26 cellular contexts compared by ENCODE assay signal in genomic region chr5:76230711-76231285, GRCh38.
"Had no signal": no experiment of that assay in that cellular context is flagged by ENCODE, and none has a peak within 500 bp of the region (broad histone marks: within the 10 kb centered on the region; RNA-seq: fewer than 3 reads in every experiment).

No MANE protein-coding gene starts in this region.

- H3K4me2 ChIP-seq: neural progenitor cell had no signal

- H3K4me3 ChIP-seq: heart left ventricle, left lung, lower lobe of right lung, neural progenitor cell, sigmoid colon, spleen, tibial nerve, uterus had no signal

- ATAC-seq: heart left ventricle; left lung; lower lobe of right lung; natural killer cell; right cardiac atrium; stimulated activated memory B cell treated with anti-CD40 and anti-IgM and Interleukin-4, amounts not matched to agents 10 μg/mL and 1 μg/mL and 100 μg/mL, for 72 hours; stimulated activated naive CD8-positive, alpha-beta T cell treated with anti-CD3 and anti-CD28 coated beads, Interleukin-15, amount 100 ng/mL, for 72 hours had no signal

- H3K4me1 Mint-ChIP-seq: natural killer cell; stimulated activated memory B cell treated with anti-CD40 and anti-IgM and Interleukin-4, amounts not matched to agents 10 μg/mL and 1 μg/mL and 100 μg/mL, for 72 hours; stimulated activated naive CD8-positive, alpha-beta T cell treated with anti-CD3 and anti-CD28 coated beads, Interleukin-15, amount 100 ng/mL, for 72 hours had no signal

- DNase-seq: heart left ventricle; islet precursor cell; left lung; lower lobe of right lung; mammary epithelial cell; mesenchymal stem cell; natural killer cell; nephron progenitor cell; occipital lobe; retina; right cardiac atrium; sigmoid colon; small intestine; spleen; stimulated activated CD4-positive, alpha-beta T cell treated with anti-CD3 and anti-CD28 coated beads, Interleukin-4, amount 100 ng/mL, for 24 hours; stimulated activated naive CD4-positive, alpha-beta T cell treated with Interleukin-2 at 50 U/mL for 16 hours; stimulated activated naive CD8-positive, alpha-beta T cell treated with anti-CD3 and anti-CD28 coated beads, Interleukin-15, amount 100 ng/mL, for 72 hours; substantia nigra; uterus had no signal

- H3K36me3 ChIP-seq: heart left ventricle, left lung, lower lobe of right lung, neural progenitor cell, neutrophil, sigmoid colon, spleen, tibial nerve, uterus had no signal

- H3K27ac Mint-ChIP-seq: natural killer cell; nephron progenitor cell; neural progenitor cell; progenitor cell of endocrine pancreas; stimulated activated memory B cell treated with anti-CD40 and anti-IgM and Interleukin-4, amounts not matched to agents 10 μg/mL and 1 μg/mL and 100 μg/mL, for 72 hours; stimulated activated naive CD8-positive, alpha-beta T cell treated with anti-CD3 and anti-CD28 coated beads, Interleukin-15, amount 100 ng/mL, for 72 hours; type B pancreatic cell had no signal

- H3K9ac ChIP-seq: neural progenitor cell, parathyroid adenoma had no signal

- H3K27ac ChIP-seq: heart left ventricle, left lung, lower lobe of right lung, neural progenitor cell, neutrophil, parathyroid adenoma, sigmoid colon, spleen, tibial nerve, uterus had no signal

- H2AFZ ChIP-seq: neural progenitor cell, parathyroid adenoma had no signal

- H3K9me3 ChIP-seq: heart left ventricle, left lung, lower lobe of right lung, neutrophil, sigmoid colon, spleen, tibial nerve, uterus had no signal

- FAIRE-seq: small intestine had no signal

- H3K36me3 Mint-ChIP-seq: natural killer cell; stimulated activated memory B cell treated with anti-CD40 and anti-IgM and Interleukin-4, amounts not matched to agents 10 μg/mL and 1 μg/mL and 100 μg/mL, for 72 hours had no signal

- H3K27me3 Mint-ChIP-seq: stimulated activated memory B cell treated with anti-CD40 and anti-IgM and Interleukin-4, amounts not matched to agents 10 μg/mL and 1 μg/mL and 100 μg/mL, for 72 hours; stimulated activated naive CD8-positive, alpha-beta T cell treated with anti-CD3 and anti-CD28 coated beads, Interleukin-15, amount 100 ng/mL, for 72 hours had no signal

- H3K4me1 ChIP-seq: heart left ventricle, left lung, lower lobe of right lung, parathyroid adenoma, sigmoid colon, spleen, tibial nerve, uterus had no signal

- H3K4me3 Mint-ChIP-seq: natural killer cell; nephron progenitor cell; neural progenitor cell; stimulated activated memory B cell treated with anti-CD40 and anti-IgM and Interleukin-4, amounts not matched to agents 10 μg/mL and 1 μg/mL and 100 μg/mL, for 72 hours; stimulated activated naive CD8-positive, alpha-beta T cell treated with anti-CD3 and anti-CD28 coated beads, Interleukin-15, amount 100 ng/mL, for 72 hours; type B pancreatic cell had no signal

- H3K79me2 ChIP-seq: parathyroid adenoma had no signal

- H3K27me3 ChIP-seq: left lung, neural progenitor cell, neutrophil, sigmoid colon, spleen, tibial nerve, uterus had no signal

- H3K9me3 Mint-ChIP-seq: natural killer cell; nephron progenitor cell; neural progenitor cell; stimulated activated memory B cell treated with anti-CD40 and anti-IgM and Interleukin-4, amounts not matched to agents 10 μg/mL and 1 μg/mL and 100 μg/mL, for 72 hours; stimulated activated naive CD8-positive, alpha-beta T cell treated with anti-CD3 and anti-CD28 coated beads, Interleukin-15, amount 100 ng/mL, for 72 hours; type B pancreatic cell had no signal
